8 cellular contexts compared by ENCODE assay signal in genomic region chr10:30751678-30752331, GRCh38.
DNase-seq lines count a peak whose midpoint lies in the region; ATAC-seq, FAIRE-seq and TF ChIP-seq lines count a peak whose summit lies in the region.

No MANE protein-coding gene starts in this region.

- TF ChIP-seq EP300 in A549 (IDR thresholded peaks at IDR 0.05) = no peak

- H3F3A ChIP-seq in Loucy (ENCODE audit: low read depth) = no peaks in the 10 kb centered on the region

- H3K4me1 ChIP-seq in A549 (0 out of 3 replicates have a peak, but pooled peaks cover 3% of the 10 kb centered on the region), Loucy (ENCODE audit: insufficient read depth, low read length, poor library complexity, severe bottlenecking) (peaks cover 15% of the 10 kb centered on the region), endothelial cell of umbilical vein (ENCODE audit: control insufficient read depth, extremely low read depth, insufficient read depth, low read length) (peaks cover 5% of the 10 kb centered on the region)

- TF ChIP-seq CTCF in A549 (IDR thresholded peaks at IDR 0.05) (peak; percentile 95), Loucy (conservative IDR thresholded peaks at IDR 0.05; ENCODE audit: low read length) (peak; percentile 67), endothelial cell of umbilical vein (IDR thresholded peaks at IDR 0.05; ENCODE audit: extremely low read depth in 1 of 2, insufficient read depth in 1 of 2, low read depth in 1 of 2, low read length in 2 of 2) (peak; percentile 90 to 98)

- H3K9me2 ChIP-seq in Loucy (replicated peaks; ENCODE audit: low read depth, low read length) = no peaks in the 10 kb centered on the region

- H3K9me3 ChIP-seq in A549 = no peaks in the 10 kb centered on the region
- no peaks in the 10 kb centered on the region for H3K9me3 ChIP-seq in Loucy (ENCODE audit: insufficient read depth, low read depth, low read length)
- H3K9me3 ChIP-seq in endothelial cell of umbilical vein (replicated peaks; ENCODE audit: control insufficient read depth, insufficient read depth, low read length) = no peaks in the 10 kb centered on the region

- H3K27me3 ChIP-seq in Loucy (ENCODE audit: insufficient read depth, low read length, poor library complexity, severe bottlenecking) = no peaks in the 10 kb centered on the region
- H3K27me3 ChIP-seq in endothelial cell of umbilical vein (ENCODE audit: control insufficient read depth in 2 of 2, insufficient read depth in 2 of 2, low read length in 2 of 2) = no peaks in the 10 kb centered on the region

- ATAC-seq in A549 (peak; percentile 95 to 99), HG02588 (IDR thresholded peaks at IDR 0.05; ENCODE audit: unreplicated experiment) (no peak)

- dilution Hi-C loops in endothelial cell of umbilical vein (cut with MboI; ENCODE audit: extremely low pct_ligation_motif_present, low sequenced_read_pairs) = no loop called here

- peak; percentile 97 to 98 for TF ChIP-seq RAD21 in A549 (conservative IDR thresholded peaks at IDR 0.05 in 1 of 2, IDR thresholded peaks at IDR 0.05 in 1 of 2)

- H3K4me3 ChIP-seq in A549 = no peak overlapping the region
- no peak overlapping the region for H3K4me3 ChIP-seq in Loucy (ENCODE audit: low read length, poor library complexity, severe bottlenecking)
- no peak overlapping the region for H3K4me3 ChIP-seq in endothelial cell of umbilical vein (replicated peaks in 1 of 3; ENCODE audit: insufficient read depth in 1 of 3, low read depth in 1 of 3, low read length in 3 of 3)

- 34% methylated on average over 14 of the region's 14 CpGs for WGBS in A549 (ENCODE audit: missing lambda C conversion rate)

- H3K36me3 ChIP-seq in Loucy (ENCODE audit: insufficient read depth, low read length) (no peaks in the 10 kb centered on the region), endothelial cell of umbilical vein (ENCODE audit: control insufficient read depth in 2 of 2, extremely low read depth in 1 of 2, insufficient read depth in 2 of 2, low read length in 2 of 2) (no peaks in the 10 kb centered on the region)

- intact Hi-C loops in endothelial cell of umbilical vein (cut with micrococcal nuclease) = no loop called here

- no peak overlapping the region for H3K4me2 ChIP-seq in A549
- no peak overlapping the region for H3K4me2 ChIP-seq in Loucy (ENCODE audit: low read depth, low read length, poor library complexity, severe bottlenecking)
- H3K4me2 ChIP-seq in endothelial cell of umbilical vein (ENCODE audit: insufficient read depth, low read length) = no peak overlapping the region

- CTCF ChIA-PET in A549 (lab: Yijun Ruan, JAX) (interaction anchor here (0.6 to 5.0 kb wide), 68 partner anchors 9 to 1562 kb away, joined by 3 to 95 read pairs (median 4); no protein-coding TSS in a partner anchor), endothelial cell of umbilical vein (lab: Charles Lee) (interaction anchor here (0.6 to 3.1 kb wide), 49 partner anchors 9 to 1459 kb away, joined by 3 to 22 read pairs (median 4); partner anchors contain the start of genes ZEB1 and ZNF438)

- no peaks in the 10 kb centered on the region for H3K79me2 ChIP-seq in Loucy (ENCODE audit: insufficient read depth, low read length)
- no peaks in the 10 kb centered on the region for H3K79me2 ChIP-seq in endothelial cell of umbilical vein (ENCODE audit: control insufficient read depth, insufficient read depth, low read length)

- POLR2A ChIA-PET in A549 (lab: Yijun Ruan, JAX) = interaction anchor here (1.0 kb wide), 1 partner anchor 1008 kb away, joined by 4 read pairs; no protein-coding TSS in a partner anchor
- POLR2A ChIA-PET in endothelial cell of umbilical vein (lab: Charles Lee) = no interaction called here

- H4K20me1 ChIP-seq in Loucy (ENCODE audit: insufficient read depth, low read length, poor library complexity, severe bottlenecking) (no peaks in the 10 kb centered on the region), endothelial cell of umbilical vein (replicated peaks; ENCODE audit: control insufficient read depth, extremely low read depth, insufficient read depth, low read length) (no peaks in the 10 kb centered on the region)

- FAIRE-seq in A549 (lab: Jason Lieb, UNC) = no peak
- peak; percentile 31 for FAIRE-seq in GM18507 (lab: Jason Lieb, UNC)
- peak; percentile 91 for FAIRE-seq in endothelial cell of umbilical vein (lab: Jason Lieb, UNC)

- no peaks in the 10 kb centered on the region for H3K9me1 ChIP-seq in endothelial cell of umbilical vein (replicated peaks; ENCODE audit: control insufficient read depth, extremely low read depth, insufficient read depth, low read length)

- TF ChIP-seq POLR2A in A549 (IDR thresholded peaks at IDR 0.05; ENCODE audit: low read length) (no peak), endothelial cell of umbilical vein (IDR thresholded peaks at IDR 0.05; ENCODE audit: low read depth, low read length) (no peak)

- DNase-seq in A549 (ENCODE audit: low read depth in 1 of 2, low spot score in 1 of 2) (peak; percentile 71 to 77), GM18507 (ENCODE audit: extremely low spot score, insufficient read length, low read depth) (no peak), endothelial cell of umbilical vein (ENCODE audit: low read depth, low spot score) (peak; percentile 76), midbrain (lab: John Stamatoyannopoulos, UW) (peak; percentile 89)
- DNase-seq in activated CD4-positive, CD25-positive, alpha-beta regulatory T cell (lab: John Stamatoyannopoulos, UW) = peak; percentile 17 to 57 (median 36)
- DNase-seq in stimulated activated naive CD4-positive, alpha-beta T cell treated with Interleukin-2 at 50 U/mL for 16 hours (lab: John Stamatoyannopoulos, UW) = peak; percentile 64

- no TSS peak for BruUV-seq in endothelial cell of umbilical vein (replicated peaks; lab: Mats Ljungman, UMichigan)

- H2AFZ ChIP-seq in Loucy (ENCODE audit: low read length) = peak overlapping the region; percentile 77
- H2AFZ ChIP-seq in endothelial cell of umbilical vein (ENCODE audit: low read depth, low read length) = peak overlapping the region; percentile 49

- no peak overlapping the region for H3K9ac ChIP-seq in Loucy (ENCODE audit: low read depth, low read length, poor library complexity, severe bottlenecking)
- H3K9ac ChIP-seq in endothelial cell of umbilical vein (replicated peaks; ENCODE audit: extremely low read depth, insufficient read depth, low read length) = no peak overlapping the region

- peak overlapping the region in 1 of 2 experiments; percentile 37; a peak in 1 of 6 replicates for H3K27ac ChIP-seq in A549
- no peak overlapping the region for H3K27ac ChIP-seq in endothelial cell of umbilical vein (ENCODE audit: insufficient read depth, low read depth, low read length)

TF ChIP-seq in A549, 52 proteins besides CTCF, POLR2A, EP300 and RAD21:
- no peak for TF ChIP-seq TP53 (CRISPR knock-in tag; IDR thresholded peaks at IDR 0.05)
- peak; percentile 92 for TF ChIP-seq SMC3 (IDR thresholded peaks at IDR 0.05)
- TF ChIP-seq POLR2AphosphoS2 (conservative IDR thresholded peaks at IDR 0.05; ENCODE audit: low read length) = no peak
- TF ChIP-seq MYC (IDR thresholded peaks at IDR 0.05; ENCODE audit: borderline replicate concordance, low read length) = no peak; the same call in 1 of the 2 replicates

TF ChIP-seq in endothelial cell of umbilical vein, 7 proteins besides CTCF, POLR2A, EP300 and RAD21:
- TF ChIP-seq MYC (IDR thresholded peaks at IDR 0.05; ENCODE audit: low read depth, low read length) (no peak), FOS (IDR thresholded peaks at IDR 0.05; ENCODE audit: borderline replicate concordance, insufficient read depth, low read length) (no peak), JUN (IDR thresholded peaks at IDR 0.05; ENCODE audit: borderline replicate concordance, insufficient read depth, insufficient read length, low read depth) (no peak), POLR2AphosphoS5 (IDR thresholded peaks at IDR 0.05; ENCODE audit: insufficient read depth, low read depth, low read length) (peak; percentile 26)
